25 cellular contexts compared by ENCODE assay signal in genomic region chr1:248013229-248013710, GRCh38. TPM values are rescaled to one million over a fixed set of nuclear protein-coding genes. Genes with fewer than 3 reads are reported as not detected.
"Had no signal": no experiment of that assay in that cellular context is flagged by ENCODE, and none has a peak within 500 bp of the region (broad histone marks: within the 10 kb centered on the region; RNA-seq: fewer than 3 reads in every experiment).

OR2L5 (plus strand) TSS chr1:248013660; CDS start chr1:248021948, 8,288 bp downstream.

- DNase-seq: IMR-90, Karpas-422, KG1, MV-4-11, NCI-H1048, NCI-H1105, NCI-H1417, NCI-H1436 treated with DMSO at 0.1 percent for 48 hours, NCI-H1694, NCI-H187 treated with DMSO at 0.1 percent for 48 hours, NCI-H2029 treated with DMSO at 0.1 percent for 48 hours, NCI-H2171, NCI-H226, NCI-H446, NCI-H510A, NCI-H524 treated with DMSO at 0.1 percent for 48 hours, NCI-H69, NCI-H774, SHP77, SK-N-SH, SW 1271 had no signal

- ATAC-seq: HepG2, Panc1 had no signal

RNA-seq across cellular contexts. Expression of gene OR2L5, which starts in this region (rescaled TPM):
- total RNA-seq: HepG2, HT1080, IMR-90, SK-MEL-5 had no signal
